Comparison of ENCODE assay signal across 8 cellular contexts in genomic region chr5:112737472-112738179, GRCh38.
DNase-seq lines count a peak whose midpoint lies in the region; ATAC-seq and TF ChIP-seq lines count a peak whose summit lies in the region.

Gene APC, plus strand, starts transcription at chr5:112737885. Its CDS starts 17,006 bp downstream, at chr5:112754891.

- peaks cover 9% of the 10 kb centered on the region for H3K4me1 ChIP-seq in OCI-LY3 (ENCODE audit: low read length)

- H3K27ac ChIP-seq in OCI-LY3 (ENCODE audit: low read length) = no peak within 1 kb of the TSS

- H4K20me1 ChIP-seq in OCI-LY3 (ENCODE audit: insufficient read depth, low read length) = no peaks in the 10 kb centered on the region

- H3K4me2 ChIP-seq in OCI-LY3 (ENCODE audit: low read length) = peak within 1 kb of the TSS; percentile 97

- no peak for TF ChIP-seq CTCF in OCI-LY3 (IDR thresholded peaks at IDR 0.05; ENCODE audit: low read depth, low read length)

- H3K36me3 ChIP-seq in OCI-LY3 (replicated peaks; ENCODE audit: low read depth, low read length) = no peaks in the 10 kb centered on the region

- peak within 1 kb of the TSS; percentile 90 for H2AFZ ChIP-seq in OCI-LY3 (ENCODE audit: low read depth, low read length)

- H3K9me3 ChIP-seq in OCI-LY3 (ENCODE audit: insufficient read depth, low read length) = no peaks in the 10 kb centered on the region

- peaks cover 10% of the 10 kb centered on the region; the same call in 1 of the 2 replicates for H3K79me2 ChIP-seq in OCI-LY3 (ENCODE audit: low read length)

- no peaks in the 10 kb centered on the region for H3K27me3 ChIP-seq in OCI-LY3 (ENCODE audit: low read depth, low read length)

- ATAC-seq in GM19468 (IDR thresholded peaks at IDR 0.05; ENCODE audit: extremely low read depth, unreplicated experiment) = peak; percentile 99

- H3K4me3 ChIP-seq in OCI-LY3 (ENCODE audit: low read length) = peak within 1 kb of the TSS; percentile 85

- DNase-seq in COLO829 (ENCODE audit: low spot score) (peak; percentile 23), HPDE6-E6E7 (ENCODE audit: extremely low spot score) (peak; percentile 86), epidermal melanocyte (ENCODE audit: insufficient read length, low spot score) (peak; percentile 76), midbrain (lab: John Stamatoyannopoulos, UW) (peak; percentile 94)
- DNase-seq in activated CD8-positive, alpha-beta memory T cell treated with anti-CD3 and anti-CD28 coated beads, Interleukin-2, amount 50 U/mL, for 48 hours = peak; percentile 90
- peak; percentile 52 to 54 for DNase-seq in stimulated activated CD8-positive, alpha-beta memory T cell treated with anti-CD3 and anti-CD28 coated beads, Interleukin-15, amount 100 ng/mL, for 4 hours (ENCODE audit: low read depth in 2 of 2)

- peak within 1 kb of the TSS; percentile 54 for H3K9ac ChIP-seq in OCI-LY3 (ENCODE audit: low read length)

Comparison
In these comparisons a context has a peak if more than half of its experiments do, and no peak if none do; other contexts are left out.
1. DNase-seq: peak in every context shown above with its lines; median percentile 94 in midbrain; 90 in activated CD8-positive, alpha-beta memory T cell treated with anti-CD3 and anti-CD28 coated beads, Interleukin-2, amount 50 U/mL, for 48 hours; 86 in HPDE6-E6E7; 76 in epidermal melanocyte; 53 in stimulated activated CD8-positive, alpha-beta memory T cell treated with anti-CD3 and anti-CD28 coated beads, Interleukin-15, amount 100 ng/mL, for 4 hours; 23 in COLO829.